ENCODE assay signal across 1 cellular context in the genomic region with DNA sequence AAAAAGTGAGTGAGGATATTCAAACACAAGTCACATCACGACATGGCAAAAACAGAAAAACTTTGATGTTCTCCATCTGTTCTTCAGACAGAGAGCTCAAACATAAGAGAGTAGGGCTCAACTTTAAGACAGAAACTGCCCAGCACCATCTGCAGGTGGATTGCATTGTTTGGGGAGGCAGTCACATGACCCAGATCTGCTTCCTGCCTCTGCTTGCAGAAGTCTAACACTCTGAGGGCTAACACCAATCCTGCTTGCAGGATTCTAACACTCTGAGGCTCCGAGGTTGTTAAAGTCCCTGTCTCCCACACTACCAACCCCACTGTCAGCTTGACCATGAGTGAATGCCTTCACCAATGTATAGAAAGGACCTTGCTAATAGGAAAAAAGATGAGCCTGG.
TF ChIP-seq lines count a peak whose summit lies in the region.

No MANE protein-coding gene starts in this region.

TF ChIP-seq in GM12878, 131 proteins besides CTCF, POLR2A, EP300 and RAD21 (continued from another document):
- TF ChIP-seq, protein P1, sequence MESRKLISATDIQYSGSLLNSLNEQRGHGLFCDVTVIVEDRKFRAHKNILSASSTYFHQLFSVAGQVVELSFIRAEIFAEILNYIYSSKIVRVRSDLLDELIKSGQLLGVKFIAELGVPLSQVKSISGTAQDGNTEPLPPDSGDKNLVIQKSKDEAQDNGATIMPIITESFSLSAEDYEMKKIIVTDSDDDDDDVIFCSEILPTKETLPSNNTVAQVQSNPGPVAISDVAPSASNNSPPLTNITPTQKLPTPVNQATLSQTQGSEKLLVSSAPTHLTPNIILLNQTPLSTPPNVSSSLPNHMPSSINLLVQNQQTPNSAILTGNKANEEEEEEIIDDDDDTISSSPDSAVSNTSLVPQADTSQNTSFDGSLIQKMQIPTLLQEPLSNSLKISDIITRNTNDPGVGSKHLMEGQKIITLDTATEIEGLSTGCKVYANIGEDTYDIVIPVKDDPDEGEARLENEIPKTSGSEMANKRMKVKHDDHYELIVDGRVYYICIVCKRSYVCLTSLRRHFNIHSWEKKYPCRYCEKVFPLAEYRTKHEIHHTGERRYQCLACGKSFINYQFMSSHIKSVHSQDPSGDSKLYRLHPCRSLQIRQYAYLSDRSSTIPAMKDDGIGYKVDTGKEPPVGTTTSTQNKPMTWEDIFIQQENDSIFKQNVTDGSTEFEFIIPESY (IDR thresholded peaks at IDR 0.05): no peak
- TF ChIP-seq, protein P2, sequence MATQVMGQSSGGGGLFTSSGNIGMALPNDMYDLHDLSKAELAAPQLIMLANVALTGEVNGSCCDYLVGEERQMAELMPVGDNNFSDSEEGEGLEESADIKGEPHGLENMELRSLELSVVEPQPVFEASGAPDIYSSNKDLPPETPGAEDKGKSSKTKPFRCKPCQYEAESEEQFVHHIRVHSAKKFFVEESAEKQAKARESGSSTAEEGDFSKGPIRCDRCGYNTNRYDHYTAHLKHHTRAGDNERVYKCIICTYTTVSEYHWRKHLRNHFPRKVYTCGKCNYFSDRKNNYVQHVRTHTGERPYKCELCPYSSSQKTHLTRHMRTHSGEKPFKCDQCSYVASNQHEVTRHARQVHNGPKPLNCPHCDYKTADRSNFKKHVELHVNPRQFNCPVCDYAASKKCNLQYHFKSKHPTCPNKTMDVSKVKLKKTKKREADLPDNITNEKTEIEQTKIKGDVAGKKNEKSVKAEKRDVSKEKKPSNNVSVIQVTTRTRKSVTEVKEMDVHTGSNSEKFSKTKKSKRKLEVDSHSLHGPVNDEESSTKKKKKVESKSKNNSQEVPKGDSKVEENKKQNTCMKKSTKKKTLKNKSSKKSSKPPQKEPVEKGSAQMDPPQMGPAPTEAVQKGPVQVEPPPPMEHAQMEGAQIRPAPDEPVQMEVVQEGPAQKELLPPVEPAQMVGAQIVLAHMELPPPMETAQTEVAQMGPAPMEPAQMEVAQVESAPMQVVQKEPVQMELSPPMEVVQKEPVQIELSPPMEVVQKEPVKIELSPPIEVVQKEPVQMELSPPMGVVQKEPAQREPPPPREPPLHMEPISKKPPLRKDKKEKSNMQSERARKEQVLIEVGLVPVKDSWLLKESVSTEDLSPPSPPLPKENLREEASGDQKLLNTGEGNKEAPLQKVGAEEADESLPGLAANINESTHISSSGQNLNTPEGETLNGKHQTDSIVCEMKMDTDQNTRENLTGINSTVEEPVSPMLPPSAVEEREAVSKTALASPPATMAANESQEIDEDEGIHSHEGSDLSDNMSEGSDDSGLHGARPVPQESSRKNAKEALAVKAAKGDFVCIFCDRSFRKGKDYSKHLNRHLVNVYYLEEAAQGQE (IDR thresholded peaks at IDR 0.05; ENCODE audit: low read depth, low read length): no peak
- TF ChIP-seq SRF (IDR thresholded peaks at IDR 0.05; ENCODE audit: low read depth in 2 of 2, low read length in 2 of 2): no peak
- peak; percentile 88 for TF ChIP-seq RAD51 (IDR thresholded peaks at IDR 0.05)
- no peak for TF ChIP-seq RUNX3 (IDR thresholded peaks at IDR 0.05; ENCODE audit: low read length)
- TF ChIP-seq, protein P3, sequence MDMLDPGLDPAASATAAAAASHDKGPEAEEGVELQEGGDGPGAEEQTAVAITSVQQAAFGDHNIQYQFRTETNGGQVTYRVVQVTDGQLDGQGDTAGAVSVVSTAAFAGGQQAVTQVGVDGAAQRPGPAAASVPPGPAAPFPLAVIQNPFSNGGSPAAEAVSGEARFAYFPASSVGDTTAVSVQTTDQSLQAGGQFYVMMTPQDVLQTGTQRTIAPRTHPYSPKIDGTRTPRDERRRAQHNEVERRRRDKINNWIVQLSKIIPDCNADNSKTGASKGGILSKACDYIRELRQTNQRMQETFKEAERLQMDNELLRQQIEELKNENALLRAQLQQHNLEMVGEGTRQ (IDR thresholded peaks at IDR 0.05; ENCODE audit: borderline replicate concordance, low read depth, low read length): peak; percentile 44; the same call in 1 of the 2 replicates
- TF ChIP-seq, protein P4, sequence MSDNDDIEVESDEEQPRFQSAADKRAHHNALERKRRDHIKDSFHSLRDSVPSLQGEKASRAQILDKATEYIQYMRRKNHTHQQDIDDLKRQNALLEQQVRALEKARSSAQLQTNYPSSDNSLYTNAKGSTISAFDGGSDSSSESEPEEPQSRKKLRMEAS (IDR thresholded peaks at IDR 0.05; ENCODE audit: low read depth, low read length): no peak
- TF ChIP-seq, protein P5, sequence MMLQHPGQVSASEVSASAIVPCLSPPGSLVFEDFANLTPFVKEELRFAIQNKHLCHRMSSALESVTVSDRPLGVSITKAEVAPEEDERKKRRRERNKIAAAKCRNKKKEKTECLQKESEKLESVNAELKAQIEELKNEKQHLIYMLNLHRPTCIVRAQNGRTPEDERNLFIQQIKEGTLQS (IDR thresholded peaks at IDR 0.05; ENCODE audit: borderline replicate concordance, extremely low read depth, low read depth, low read length): 0 out of 2 replicates have a peak, but pooled peaks have one; percentile 26
- TF ChIP-seq IKZF1 (conservative IDR thresholded peaks at IDR 0.05): no peak
- no peak for TF ChIP-seq CBFB (IDR thresholded peaks at IDR 0.05; ENCODE audit: low read depth)
- no peak for TF ChIP-seq POU2F2 (IDR thresholded peaks at IDR 0.05; ENCODE audit: borderline replicate concordance, low read depth, low read length)
